Comparison of ENCODE assay signal across 13 cellular contexts in genomic region chr3:75607996-75608395, GRCh38. TPM values are rescaled to one million over a fixed set of nuclear protein-coding genes. Genes with fewer than 3 reads are reported as not detected.
DNase-seq lines count a peak whose midpoint lies in the region; ATAC-seq, FAIRE-seq and TF ChIP-seq lines count a peak whose summit lies in the region.
"Not testable (repeated sequence)": the region's sequence is repeated elsewhere in the genome, so short reads cannot be mapped to it uniquely, and the experiment has no call there.
"Had no signal": no experiment of that assay in that cellular context is flagged by ENCODE, and none has a peak within 500 bp of the region (broad histone marks: within the 10 kb centered on the region; RNA-seq: fewer than 3 reads in every experiment).

No MANE protein-coding gene starts in this region.

- intact Hi-C loops in pancreas (cut with DNase I): not testable (repeated sequence)

- not testable (repeated sequence) for TF ChIP-seq CTCF in pancreas (IDR thresholded peaks at IDR 0.05)

- not testable (repeated sequence) for H3K9me3 ChIP-seq in pancreas

- H3K4me3 ChIP-seq in pancreas: not testable (repeated sequence)

- not testable (repeated sequence) for H3K27ac ChIP-seq in pancreas

- FAIRE-seq in A204.1 (lab: Jason Lieb, UNC): peak; percentile 89
- peak; percentile 30 for FAIRE-seq in RCC 7860 (lab: Jason Lieb, UNC)
- peak; percentile 83 for FAIRE-seq in colon (lab: Jason Lieb, UNC)
- peak; percentile 62 for FAIRE-seq in frontal cortex (lab: Jason Lieb, UNC)
- peak; percentile 87 for FAIRE-seq in pancreas (lab: Jason Lieb, UNC)

- ATAC-seq in pancreas: not testable (repeated sequence)

- not testable (repeated sequence) for H3K4me1 ChIP-seq in pancreas

- WGBS in pancreas, 2 donors: 65 to 82% methylated on average over 9 of the region's 9 CpGs

- DNase-seq in RCC 7860 (ENCODE audit: low spot score); frontal cortex (ENCODE audit: low spot score in 2 of 2); pancreas: not testable (repeated sequence)

- H3K27me3 ChIP-seq in pancreas: not testable (repeated sequence)

- H3K36me3 ChIP-seq in pancreas: not testable (repeated sequence)

RNA-seq across cellular contexts. Expression of gene FRG2C, which starts 56.1 kb away (rescaled TPM):
- total RNA-seq in frontal cortex: not detected
- total RNA-seq in pancreas: not detected
- not detected for polyA plus RNA-seq in pancreas
- total RNA-seq: A172; A673; CD4-positive, alpha-beta memory T cell; CD4-positive, CD25-positive, alpha-beta regulatory T cell; CD8-positive, alpha-beta memory T cell; G401 had no signal
- polyA plus RNA-seq: AG04450; CD14-positive monocyte; CD4-positive, alpha-beta memory T cell; CD4-positive, CD25-positive, alpha-beta regulatory T cell; CD8-positive, alpha-beta memory T cell had no signal
